In genomic region chr10:124336186-124336585, GRCh38 we compare ENCODE assay signal across 24 cellular contexts.
"Had no signal": no experiment of that assay in that cellular context is flagged by ENCODE, and none has a peak within 500 bp of the region (broad histone marks: within the 10 kb centered on the region; RNA-seq: fewer than 3 reads in every experiment).

No MANE protein-coding gene starts in this region.

- H3K4me3 ChIP-seq: Peyer's patch, SJSA1 had no signal

- H3K27ac ChIP-seq: Peyer's patch, SJSA1 had no signal

- H3K36me3 ChIP-seq: Peyer's patch, SJSA1 had no signal

- H3K9me3 ChIP-seq: Peyer's patch, SJSA1 had no signal

- H3K4me1 ChIP-seq: Peyer's patch had no signal

- DNase-seq: activated CD4-positive, alpha-beta T cell treated with anti-CD3 and anti-CD28 coated beads for 4 hours; activated CD8-positive, alpha-beta memory T cell treated with anti-CD3 and anti-CD28 coated beads, Interleukin-2, amount 10 ng/mL, durations not matched to agents 7 days and 5 days; activated CD8-positive, alpha-beta T cell treated with anti-CD3 and anti-CD28 coated beads, Interleukin-2, amount 10 ng/mL, durations not matched to agents 7 days and 5 days; activated gamma-delta T cell; activated naive CD4-positive, alpha-beta T cell treated with anti-CD3 and anti-CD28 coated beads for 36 hours; activated T-cell treated with anti-CD3 and anti-CD28 coated beads, Interleukin-2, amount 50 U/mL, for 48 hours; Kasumi-1; KBM-7; NCI-H1092; NCI-H1417; NCI-H1930; NCI-H2107; NCI-H2171 treated with DMSO at 0.1 percent for 48 hours; NCI-H226; NCI-H526; NCI-H774; NK-92 treated with Interleukin-12 subunit alpha and Interleukin-12 subunit beta, amount 100 ng/mL, for 24 hours; OCI-M1; SHP77 had no signal

- ATAC-seq: activated CD4-positive, CD25-positive, alpha-beta regulatory T cell treated with anti-CD3 and anti-CD28 coated beads, Interleukin-2, amount 50 U/mL, for 24 hours; activated CD8-positive, alpha-beta memory T cell treated with anti-CD3 and anti-CD28 coated beads, Interleukin-2, amount 10 ng/mL, durations not matched to agents 7 days and 5 days; activated CD8-positive, alpha-beta T cell treated with anti-CD3 and anti-CD28 coated beads, Interleukin-2, amount 10 ng/mL, durations not matched to agents 7 days and 5 days; activated T-helper 17 cell treated with anti-CD3 and anti-CD28 coated beads, Interleukin-2, amount 50 U/mL, for 72 hours; SK-N-SH treated with all-trans-retinoic acid at 6 μM for 48 hours had no signal

- H3K27me3 ChIP-seq: Peyer's patch, SJSA1 had no signal
